In the genomic region with DNA sequence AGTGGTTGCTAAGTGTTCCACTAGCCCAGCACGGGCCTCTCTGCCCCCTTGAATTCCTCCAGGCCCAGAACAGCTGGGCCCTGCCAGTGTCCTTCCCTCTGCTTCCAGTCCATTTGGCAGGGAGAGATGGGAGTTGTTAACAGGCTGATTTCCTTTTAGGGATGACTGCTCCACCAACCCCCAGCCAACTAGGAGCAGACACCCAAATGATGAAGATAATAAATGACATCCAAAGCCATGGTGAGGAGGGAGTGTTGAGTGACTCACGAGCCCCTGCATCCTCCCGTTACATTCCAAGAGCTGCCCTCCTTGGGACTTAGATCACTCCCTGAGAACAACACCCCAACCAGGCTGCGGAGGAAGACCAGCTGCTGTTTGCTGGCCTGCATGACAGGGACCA, we compare ENCODE assay signal across 11 cellular contexts. TPM values are rescaled to one million over a fixed set of nuclear protein-coding genes. Genes with fewer than 3 reads are reported as not detected.
A peak's percentile ranks its signal among the peaks of the same experiment; 100 is the strongest.
DNase-seq lines count a peak whose midpoint lies in the region; ATAC-seq and TF ChIP-seq lines count a peak whose summit lies in the region.
"Had no signal": no experiment of that assay in that cellular context is flagged by ENCODE, and none has a peak within 500 bp of the region (broad histone marks: within the 10 kb centered on the region; RNA-seq: fewer than 3 reads in every experiment).

No MANE protein-coding gene starts in this region.

- H3K9me2 ChIP-seq in GM23248 (ENCODE audit: insufficient read depth): no peaks in the 10 kb centered on the region
- no peaks in the 10 kb centered on the region for H3K9me2 ChIP-seq in hepatocyte (replicated peaks; ENCODE audit: insufficient read depth)

- TF ChIP-seq CTCF in astrocyte of the spinal cord (IDR thresholded peaks at IDR 0.05; ENCODE audit: low read depth, low read length) (no peak), hepatocyte (IDR thresholded peaks at IDR 0.05; ENCODE audit: poor library complexity) (no peak)

- H3K27me3 ChIP-seq in GM23248 (replicated peaks; ENCODE audit: insufficient read depth): no peaks in the 10 kb centered on the region
- H3K27me3 ChIP-seq in hepatocyte: no peaks in the 10 kb centered on the region
- H3K27me3 ChIP-seq in skeletal muscle satellite cell (ENCODE audit: control insufficient read depth, insufficient read depth, low read length): no peaks in the 10 kb centered on the region

- peak overlapping the region; percentile 80 for H3K27ac ChIP-seq in GM23248
- H3K27ac ChIP-seq in hepatocyte: peak overlapping the region; percentile 48
- H3K27ac ChIP-seq: parathyroid adenoma had no signal

- H3K9ac ChIP-seq in GM23248: peak overlapping the region; percentile 56
- H3K9ac ChIP-seq in skeletal muscle satellite cell (ENCODE audit: low read depth, low read length): peak overlapping the region; percentile 64
- H3K9ac ChIP-seq: parathyroid adenoma had no signal

- H3K36me3 ChIP-seq in GM23248 (ENCODE audit: low read depth) (peaks cover 12% of the 10 kb centered on the region), hepatocyte (replicated peaks; ENCODE audit: insufficient read depth, low read depth) (no peaks in the 10 kb centered on the region), skeletal muscle satellite cell (ENCODE audit: insufficient read depth, low read length) (peaks cover 12% of the 10 kb centered on the region)

- peak; percentile 96 for DNase-seq in GM23248
- DNase-seq in astrocyte of the spinal cord (ENCODE audit: low read depth, low spot score): peak; percentile 91
- peak; percentile 40 for DNase-seq in hepatocyte (ENCODE audit: low spot score)
- DNase-seq in DMS153 (lab: John Stamatoyannopoulos, UW): no peak
- DNase-seq in MV-4-11 (lab: John Stamatoyannopoulos, UW): no peak
- DNase-seq: effector memory CD4-positive, alpha-beta T cell; GDM1 had no signal

- H3F3A ChIP-seq in GM23248 (ENCODE audit: insufficient read depth): peaks cover 25% of the 10 kb centered on the region

- H3K4me2 ChIP-seq in GM23248 (ENCODE audit: unreplicated experiment): peak overlapping the region; percentile 52
- peak overlapping the region; percentile 17 for H3K4me2 ChIP-seq in hepatocyte
- H3K4me2 ChIP-seq in skeletal muscle satellite cell (ENCODE audit: low read length): peak overlapping the region; percentile 41

- WGBS in GM23248 (ENCODE audit: low coverage in 1 of 2, low lambda C conversion rate in 2 of 2, missing lambda C conversion rate in 2 of 2), 2 experiments: 4 to 5% methylated on average over 4 of the region's 4 CpGs
- WGBS in hepatocyte (ENCODE audit: low lambda C conversion rate, missing lambda C conversion rate): 64% methylated on average over 4 of the region's 4 CpGs

- ATAC-seq in GM18868 (IDR thresholded peaks at IDR 0.05; ENCODE audit: unreplicated experiment) (no peak), GM21381 (IDR thresholded peaks at IDR 0.05; ENCODE audit: unreplicated experiment) (no peak)

- H3K4me1 ChIP-seq in GM23248 (ENCODE audit: insufficient read depth) (peaks cover 34% of the 10 kb centered on the region), hepatocyte (ENCODE audit: insufficient read depth) (peaks cover 15% of the 10 kb centered on the region), skeletal muscle satellite cell (ENCODE audit: control insufficient read depth, insufficient read depth, low read length) (peaks cover 22% of the 10 kb centered on the region)
- H3K4me1 ChIP-seq: parathyroid adenoma had no signal

- H2AFZ ChIP-seq in GM23248 (no peak overlapping the region), hepatocyte (no peak overlapping the region)
- H2AFZ ChIP-seq: parathyroid adenoma had no signal

- in situ Hi-C loops in GM23248 (cut with MboI): no loop called here
- in situ Hi-C loops in astrocyte of the spinal cord (cut with HindIII; ENCODE audit: low sequenced_read_pairs): no loop called here

- peaks cover 98% of the 10 kb centered on the region for H3K79me2 ChIP-seq in GM23248 (ENCODE audit: insufficient read depth)
- peaks cover 90% of the 10 kb centered on the region for H3K79me2 ChIP-seq in hepatocyte

- no peaks in the 10 kb centered on the region for H3K9me3 ChIP-seq in GM23248 (ENCODE audit: low read depth)
- no peaks in the 10 kb centered on the region for H3K9me3 ChIP-seq in hepatocyte (ENCODE audit: low read depth)
- H3K9me3 ChIP-seq in skeletal muscle satellite cell (replicated peaks; ENCODE audit: low read length): no peaks in the 10 kb centered on the region

- 0 out of 2 replicates have a peak overlapping the region, but pooled peaks have one; percentile 2 for H3K4me3 ChIP-seq in GM23248
- H3K4me3 ChIP-seq in astrocyte of the spinal cord (ENCODE audit: low read depth, low read length): no peak overlapping the region
- no peak overlapping the region for H3K4me3 ChIP-seq in hepatocyte
- H3K4me3 ChIP-seq in skeletal muscle satellite cell (ENCODE audit: low read length): peak overlapping the region; percentile 4

- peaks cover 5% of the 10 kb centered on the region; the same call in 1 of the 2 replicates for H4K20me1 ChIP-seq in GM23248 (ENCODE audit: insufficient read depth)
- H4K20me1 ChIP-seq in hepatocyte (ENCODE audit: insufficient read depth, poor library complexity, severe bottlenecking): no peaks in the 10 kb centered on the region

RNA-seq across cellular contexts. Expression of a gene that starts 20.6 kb away (rescaled TPM):
- total RNA-seq in GM23248 (2014; rRNA removed; shearing (Covaris generic)): 84.0 and 87.9 TPM in 2 replicates
- polyA plus RNA-seq in GM23248 (2016; fragmentation: Nextera tagmentation; extraction: Ambion mirVana) (121 and 127 TPM in 2 replicates), hepatocyte (41.2 and 46.2 TPM in 2 replicates)
- 34.2 and 37.4 TPM in 2 replicates for total RNA-seq in hepatocyte
- total RNA-seq in skeletal muscle satellite cell (2012; rRNA removed): 21.3 and 27.5 TPM in 2 replicates

Comparison
In these comparisons a context has a peak if more than half of its experiments do, and no peak if none do; other contexts are left out.
1. DNase-seq: peak in GM23248 (single experiment), astrocyte of the spinal cord (single experiment) and hepatocyte (single experiment); none in DMS153 (single experiment) and MV-4-11 (single experiment).
2. H3K4me3 ChIP-seq: peak in GM23248 (single experiment) and skeletal muscle satellite cell (single experiment); none in astrocyte of the spinal cord (single experiment) and hepatocyte (single experiment).
3. Peak in every context shown above with its lines, with median percentiles within 50 percentile points of each other: H3K4me2 ChIP-seq.